17 cellular contexts compared by ENCODE assay signal in genomic region chr4:38894340-38894982, GRCh38. TPM values are rescaled to one million over a fixed set of nuclear protein-coding genes. Genes with fewer than 3 reads are reported as not detected.
DNase-seq lines count a peak whose midpoint lies in the region; ATAC-seq, FAIRE-seq and TF ChIP-seq lines count a peak whose summit lies in the region.
"Had no signal": no experiment of that assay in that cellular context is flagged by ENCODE, and none has a peak within 500 bp of the region (broad histone marks: within the 10 kb centered on the region; RNA-seq: fewer than 3 reads in every experiment).

No MANE protein-coding gene starts in this region.

- H3K4me3 Mint-ChIP-seq in activated T-helper 1 cell treated with anti-CD3 and anti-CD28 coated beads, Interleukin-12 subunit alpha, Interleukin-12 subunit beta, Interleukin-2, Interleukin-4 antibody, amounts not matched to agents 30 ng/mL and 10 ng/mL and 1 ng/mL, durations not matched to agents 14 hours and 24 hours and 36 hours, result no peak overlapping the region
- H3K4me3 Mint-ChIP-seq: activated B cell treated with CpG ODN at 0.5 μM for 24 hours; activated CD8-positive, alpha-beta memory T cell treated with anti-CD3 and anti-CD28 coated beads, Interleukin-2, amount 10 ng/mL, durations not matched to agents 7 days and 5 days; memory B cell; natural killer cell had no signal

- peaks cover 4% of the 10 kb centered on the region for H3K9me3 Mint-ChIP-seq in activated T-helper 1 cell treated with anti-CD3 and anti-CD28 coated beads, Interleukin-12 subunit alpha, Interleukin-12 subunit beta, Interleukin-2, Interleukin-4 antibody, amounts not matched to agents 30 ng/mL and 10 ng/mL and 1 ng/mL, durations not matched to agents 14 hours and 24 hours and 36 hours
- H3K9me3 Mint-ChIP-seq: activated B cell treated with CpG ODN at 0.5 μM for 24 hours, natural killer cell had no signal

- TF ChIP-seq POLR2A in GM12891 (IDR thresholded peaks at IDR 0.05; ENCODE audit: low read depth, low read length) (no peak), vagina (IDR thresholded peaks at IDR 0.05) (no peak)

- no peak for ATAC-seq in GM21528 (IDR thresholded peaks at IDR 0.05; ENCODE audit: low FRiP score, unreplicated experiment)
- ATAC-seq: activated CD8-positive, alpha-beta memory T cell treated with anti-CD3 and anti-CD28 coated beads, Interleukin-2, amount 10 ng/mL, durations not matched to agents 7 days and 5 days; natural killer cell had no signal

- H3K27me3 ChIP-seq in vagina, result no peaks in the 10 kb centered on the region
- H3K27me3 ChIP-seq: cardiac muscle cell had no signal

- intact Hi-C loops in activated T-helper 1 cell treated with anti-CD3 and anti-CD28 coated beads, Interleukin-12 subunit alpha, Interleukin-12 subunit beta, Interleukin-2, Interleukin-4 antibody, amounts not matched to agents 30 ng/mL and 10 ng/mL and 1 ng/mL, durations not matched to agents 14 hours and 24 hours and 36 hours (cut with micrococcal nuclease), result loop anchor here (1.0 kb wide), 1 partner anchor 135 kb away; no protein-coding TSS in a partner anchor
- intact Hi-C loops in vagina (cut with DNase I), result no loop called here
- intact Hi-C loops in cardiac septum (cut with DNase I), result no loop called here
- intact Hi-C loops in kidney (cut with DNase I), result no loop called here

- TF ChIP-seq CTCF in vagina (IDR thresholded peaks at IDR 0.05), result no peak
- no peak for TF ChIP-seq CTCF in kidney (IDR thresholded peaks at IDR 0.05; ENCODE audit: borderline replicate concordance, extremely low read depth, insufficient read depth)

- H3K4me3 ChIP-seq in vagina, result no peak overlapping the region
- H3K4me3 ChIP-seq in kidney (ENCODE audit: low read length in 2 of 2), result no peak overlapping the region
- H3K4me3 ChIP-seq: cardiac muscle cell had no signal

- H3K36me3 ChIP-seq in vagina (peaks cover 0 to 50% of the 10 kb centered on the region in 2 donors), kidney (ENCODE audit: control insufficient read depth in 1 of 2, insufficient read depth in 2 of 2, low read length in 2 of 2) (peaks cover 0 to 4% of the 10 kb centered on the region in 2 donors)

- H3K27ac ChIP-seq in vagina, result no peak overlapping the region
- no peak overlapping the region for H3K27ac ChIP-seq in kidney (ENCODE audit: low read depth in 2 of 2, low read length in 2 of 2)
- H3K27ac ChIP-seq: cardiac muscle cell had no signal

- no peak for DNase-seq in GM12891 (ENCODE audit: insufficient read length, low spot score)
- peak; percentile 21 for DNase-seq in HT1080 (ENCODE audit: low read depth)
- DNase-seq in activated T-helper 1 cell treated with anti-CD3 and anti-CD28 coated beads, Interleukin-12 subunit alpha, Interleukin-12 subunit beta, Interleukin-2, Interleukin-4 antibody, amounts not matched to agents 30 ng/mL and 10 ng/mL and 1 ng/mL, durations not matched to agents 14 hours and 24 hours and 36 hours (ENCODE audit: low spot score), result no peak
- peak; percentile 53 for DNase-seq in kidney tubule cell (ENCODE audit: low spot score)
- DNase-seq in vagina (ENCODE audit: extremely low spot score in 2 of 2), result no peak
- no peak for DNase-seq in cardiac septum (ENCODE audit: low spot score)
- DNase-seq in kidney, result no peak
- DNase-seq: activated B cell treated with CpG ODN at 0.5 μM for 24 hours; effector CD4-positive, alpha-beta T cell; natural killer cell; NCI-H226; NK-92 treated with Interleukin-12 subunit alpha and Interleukin-12 subunit beta, amount 100 ng/mL, for 24 hours had no signal

- peaks cover 2% of the 10 kb centered on the region for H3K36me3 Mint-ChIP-seq in activated T-helper 1 cell treated with anti-CD3 and anti-CD28 coated beads, Interleukin-12 subunit alpha, Interleukin-12 subunit beta, Interleukin-2, Interleukin-4 antibody, amounts not matched to agents 30 ng/mL and 10 ng/mL and 1 ng/mL, durations not matched to agents 14 hours and 24 hours and 36 hours (ENCODE audit: low read depth)
- H3K36me3 Mint-ChIP-seq: activated CD8-positive, alpha-beta memory T cell treated with anti-CD3 and anti-CD28 coated beads, Interleukin-2, amount 10 ng/mL, durations not matched to agents 7 days and 5 days; memory B cell; natural killer cell had no signal

- H3K4me1 ChIP-seq in vagina (peaks cover 21% of the 10 kb centered on the region), kidney (ENCODE audit: control insufficient read depth in 1 of 2, insufficient read depth in 1 of 2, low read depth in 1 of 2, low read length in 2 of 2) (peaks cover 4 to 10% of the 10 kb centered on the region in 2 donors)

- peaks cover 41% of the 10 kb centered on the region for H3K4me1 Mint-ChIP-seq in activated T-helper 1 cell treated with anti-CD3 and anti-CD28 coated beads, Interleukin-12 subunit alpha, Interleukin-12 subunit beta, Interleukin-2, Interleukin-4 antibody, amounts not matched to agents 30 ng/mL and 10 ng/mL and 1 ng/mL, durations not matched to agents 14 hours and 24 hours and 36 hours (ENCODE audit: low read depth)
- H3K4me1 Mint-ChIP-seq: memory B cell had no signal

- FAIRE-seq in GM12891 (lab: Jason Lieb, UNC) (peak; percentile 47), kidney (lab: Jason Lieb, UNC) (no peak)
- FAIRE-seq: islet of Langerhans had no signal

- no peaks in the 10 kb centered on the region for H3K27me3 Mint-ChIP-seq in activated T-helper 1 cell treated with anti-CD3 and anti-CD28 coated beads, Interleukin-12 subunit alpha, Interleukin-12 subunit beta, Interleukin-2, Interleukin-4 antibody, amounts not matched to agents 30 ng/mL and 10 ng/mL and 1 ng/mL, durations not matched to agents 14 hours and 24 hours and 36 hours (ENCODE audit: insufficient read depth)
- H3K27me3 Mint-ChIP-seq: activated B cell treated with CpG ODN at 0.5 μM for 24 hours, memory B cell had no signal

- no peak overlapping the region for H3K9ac ChIP-seq in kidney (ENCODE audit: low read length in 2 of 2)

- H3K27ac Mint-ChIP-seq in activated T-helper 1 cell treated with anti-CD3 and anti-CD28 coated beads, Interleukin-12 subunit alpha, Interleukin-12 subunit beta, Interleukin-2, Interleukin-4 antibody, amounts not matched to agents 30 ng/mL and 10 ng/mL and 1 ng/mL, durations not matched to agents 14 hours and 24 hours and 36 hours, result peak overlapping the region; percentile 81
- H3K27ac Mint-ChIP-seq: activated B cell treated with CpG ODN at 0.5 μM for 24 hours; activated CD8-positive, alpha-beta memory T cell treated with anti-CD3 and anti-CD28 coated beads, Interleukin-2, amount 10 ng/mL, durations not matched to agents 7 days and 5 days; memory B cell; natural killer cell had no signal

- no peaks in the 10 kb centered on the region for H3K9me3 ChIP-seq in vagina
- H3K9me3 ChIP-seq in kidney (ENCODE audit: control insufficient read depth in 1 of 2, low read length in 2 of 2), result no peaks in the 10 kb centered on the region

TF ChIP-seq in GM12891, 5 proteins besides CTCF, POLR2A, EP300 and RAD21:
- TF ChIP-seq TAF1 (IDR thresholded peaks at IDR 0.05; ENCODE audit: low read depth, low read length) (no peak), SPI1 (IDR thresholded peaks at IDR 0.05; ENCODE audit: low read depth, low read length) (no peak), POLR2AphosphoS5 (IDR thresholded peaks at IDR 0.05; ENCODE audit: low read depth, low read length) (no peak), POU2F2 (IDR thresholded peaks at IDR 0.05; ENCODE audit: low read depth, low read length) (no peak), PAX5 (IDR thresholded peaks at IDR 0.05; ENCODE audit: insufficient read depth, low read length, severe bottlenecking) (no peak)

RNA-seq across cellular contexts. Expression of gene FAM114A1, which starts 26.9 kb away (rescaled TPM):
- polyA plus RNA-seq in GM12891 (2012; ENCODE audit: low read depth, missing spikeins), result 5.2 TPM
- total RNA-seq in HT1080 (2014; rRNA removed; shearing (Covaris generic)), result 21.9 and 28.5 TPM in 2 replicates
- 21.1 and 21.4 TPM in 2 replicates for polyA plus RNA-seq in HT1080 (2015; cell fraction: cytosol; rRNA removed)
- polyA plus RNA-seq in HT1080 (2015; cell fraction: nucleus; rRNA removed), result 19.5 and 21.9 TPM in 2 replicates
- total RNA-seq in activated T-helper 1 cell treated with anti-CD3 and anti-CD28 coated beads, Interleukin-12 subunit alpha, Interleukin-12 subunit beta, Interleukin-2, Interleukin-4 antibody, amounts not matched to agents 30 ng/mL and 10 ng/mL and 1 ng/mL, durations not matched to agents 14 hours and 24 hours and 36 hours, result 0.22 and 0.49 TPM in 2 replicates
- 105 TPM for total RNA-seq in vagina
- total RNA-seq in cardiac septum, result 26.1 TPM
- 31.1 TPM for total RNA-seq in kidney
- polyA plus RNA-seq in kidney (ENCODE audit: insufficient read depth, low read depth, low replicate concordance), result 10.8 TPM

RNA-seq across cellular contexts. Expression of gene TLR6, which starts 37.8 kb away (rescaled TPM):
- polyA plus RNA-seq in GM12891 (2012; ENCODE audit: low read depth, missing spikeins), result 10.3 TPM
- 1.4 and 1.6 TPM in 2 replicates for total RNA-seq in HT1080 (2014; rRNA removed; shearing (Covaris generic))
- polyA plus RNA-seq in HT1080 (2015; cell fraction: cytosol; rRNA removed), result 3.0 and 3.7 TPM in 2 replicates
- 4.7 and 5.5 TPM in 2 replicates for polyA plus RNA-seq in HT1080 (2015; cell fraction: nucleus; rRNA removed)
- 1.3 and 1.7 TPM in 2 replicates for total RNA-seq in activated T-helper 1 cell treated with anti-CD3 and anti-CD28 coated beads, Interleukin-12 subunit alpha, Interleukin-12 subunit beta, Interleukin-2, Interleukin-4 antibody, amounts not matched to agents 30 ng/mL and 10 ng/mL and 1 ng/mL, durations not matched to agents 14 hours and 24 hours and 36 hours
- total RNA-seq in vagina (8.3 TPM), cardiac septum (1.2 TPM), kidney (6.1 TPM)
- 0.62 TPM for polyA plus RNA-seq in kidney (ENCODE audit: insufficient read depth, low read depth, low replicate concordance)
- polyA plus RNA-seq: cardiac muscle cell had no signal

Comparison
In these comparisons a context has a peak if more than half of its experiments do, and no peak if none do; other contexts are left out.
1. DNase-seq: peak in HT1080 (single experiment) and kidney tubule cell (single experiment); none in GM12891 (single experiment), activated T-helper 1 cell treated with anti-CD3 and anti-CD28 coated beads, Interleukin-12 subunit alpha, Interleukin-12 subunit beta, Interleukin-2, Interleukin-4 antibody, amounts not matched to agents 30 ng/mL and 10 ng/mL and 1 ng/mL, durations not matched to agents 14 hours and 24 hours and 36 hours (single experiment), vagina (0 of 2), cardiac septum (single experiment) and kidney (single experiment).
2. RNA of gene FAM114A1, which starts 26.9 kb away (total RNA-seq): 105 TPM in vagina (single experiment), 31.1 TPM in kidney (single experiment), 21.9 to 28.5 TPM in HT1080 and 26.1 TPM in cardiac septum (single experiment); 0.22 to 0.49 TPM in activated T-helper 1 cell treated with anti-CD3 and anti-CD28 coated beads, Interleukin-12 subunit alpha, Interleukin-12 subunit beta, Interleukin-2, Interleukin-4 antibody, amounts not matched to agents 30 ng/mL and 10 ng/mL and 1 ng/mL, durations not matched to agents 14 hours and 24 hours and 36 hours; every median in the first group is over 10 times any median in the second.